In genomic region chr19:38211206-38211605, GRCh38 we compare ENCODE assay signal across 11 cellular contexts. TPM values are rescaled to one million over a fixed set of nuclear protein-coding genes. Genes with fewer than 3 reads are reported as not detected.
DNase-seq lines count a peak whose midpoint lies in the region; ATAC-seq, FAIRE-seq and TF ChIP-seq lines count a peak whose summit lies in the region.
"Had no signal": no experiment of that assay in that cellular context is flagged by ENCODE, and none has a peak within 500 bp of the region (broad histone marks: within the 10 kb centered on the region; RNA-seq: fewer than 3 reads in every experiment).

No MANE protein-coding gene starts in this region.

- peak overlapping the region; percentile 56 for H3K9ac ChIP-seq in iPS-18a (ENCODE audit: low read length)

- H3K4me1 Mint-ChIP-seq in activated B cell treated with CpG ODN at 0.5 μM for 24 hours: peaks cover 32% of the 10 kb centered on the region

- H3K27ac Mint-ChIP-seq in activated B cell treated with CpG ODN at 0.5 μM for 24 hours: no peak overlapping the region

- H3K36me3 ChIP-seq in iPS-18a (ENCODE audit: control insufficient read depth, low read depth, low read length) (no peaks in the 10 kb centered on the region), small intestine (ENCODE audit: control insufficient read depth in 2 of 2, insufficient read depth in 2 of 2, low read length in 2 of 2) (peaks cover 5 to 12% of the 10 kb centered on the region in 2 donors)

- H3K27me3 ChIP-seq in iPS-18a (ENCODE audit: control insufficient read depth, insufficient read depth, low read length) (no peaks in the 10 kb centered on the region), small intestine (ENCODE audit: control insufficient read depth in 2 of 2, insufficient read depth in 2 of 2, low read length in 2 of 2) (peaks cover 0 to 9% of the 10 kb centered on the region in 2 donors)

- H3K9me3 Mint-ChIP-seq in activated B cell treated with CpG ODN at 0.5 μM for 24 hours: no peaks in the 10 kb centered on the region

- H3K27me3 Mint-ChIP-seq in activated B cell treated with CpG ODN at 0.5 μM for 24 hours: peaks cover 29% of the 10 kb centered on the region

- peak overlapping the region; percentile 53 for H3K27ac ChIP-seq in iPS-18a (ENCODE audit: low read length)
- H3K27ac ChIP-seq in small intestine (ENCODE audit: low read depth in 1 of 2, low read length in 1 of 2): no peak overlapping the region

- intact Hi-C loops in activated B cell treated with CpG ODN at 0.5 μM for 24 hours (cut with micrococcal nuclease) (no loop called here), posterior vena cava (cut with DNase I) (loop anchor here in 1 of 2 donors (10.0 kb wide), 1 partner anchor 316 kb away; no protein-coding TSS in a partner anchor)

- POLR2A ChIA-PET in activated B cell treated with CpG ODN at 0.5 μM for 24 hours (lab: Charles Lee): no interaction called here

- TF ChIP-seq CTCF in GM12873 (IDR thresholded peaks at IDR 0.05; ENCODE audit: insufficient read depth, low read depth, low read length, missing control alignments) (peak; percentile 9), activated B cell treated with CpG ODN at 0.5 μM for 24 hours (IDR thresholded peaks at IDR 0.05) (no peak)

- FAIRE-seq in small intestine (lab: Jason Lieb, UNC): no peak

- CTCF ChIA-PET in activated B cell treated with CpG ODN at 0.5 μM for 24 hours (lab: Charles Lee): no interaction called here

- ATAC-seq in activated B cell treated with CpG ODN at 0.5 μM for 24 hours (ENCODE audit: low read depth): peak; percentile 45

- no peak for DNase-seq in activated B cell treated with CpG ODN at 0.5 μM for 24 hours
- DNase-seq in small intestine: peak; percentile 9
- DNase-seq in posterior vena cava (ENCODE audit: low spot score): no peak
- DNase-seq in NCI-H510A (lab: John Stamatoyannopoulos, UW): no peak
- DNase-seq in GOT3 (lab: John Stamatoyannopoulos, UW): no peak
- DNase-seq: activated T-cell treated with anti-CD3 and anti-CD28 coated beads, Interleukin-2, amount 50 U/mL, for 48 hours; cerebellar nuclear complex; stimulated activated CD4-positive, alpha-beta T cell treated with anti-CD3 and anti-CD28 coated beads, Interleukin-4, amount 100 ng/mL, for 24 hours had no signal

- H3K36me3 Mint-ChIP-seq in activated B cell treated with CpG ODN at 0.5 μM for 24 hours (ENCODE audit: low read depth): peaks cover 21% of the 10 kb centered on the region

- H3K4me3 Mint-ChIP-seq in activated B cell treated with CpG ODN at 0.5 μM for 24 hours: no peak overlapping the region

- H3K4me1 ChIP-seq in iPS-18a (ENCODE audit: control insufficient read depth, low read depth, low read length) (peaks cover 11% of the 10 kb centered on the region), small intestine (ENCODE audit: control insufficient read depth in 2 of 2, insufficient read depth in 1 of 2, low read depth in 1 of 2, low read length in 1 of 2) (no peaks in the 10 kb centered on the region)

- H3K4me3 ChIP-seq in iPS-18a (ENCODE audit: low read length) (peak overlapping the region; percentile 74), small intestine (ENCODE audit: low read depth in 1 of 2, low read length in 2 of 2) (no peak overlapping the region)

- H3K9me3 ChIP-seq in iPS-18a (ENCODE audit: control insufficient read depth, low read depth, low read length): no peaks in the 10 kb centered on the region
- H3K9me3 ChIP-seq in small intestine (ENCODE audit: control insufficient read depth, low read depth): no peaks in the 10 kb centered on the region
- H3K9me3 ChIP-seq: transverse colon had no signal

- WGBS in small intestine, 3 donors: 2 to 6% (median 3%) methylated on average over 19 to 29 of the region's 29 CpGs

RNA-seq across cellular contexts. Expression of gene DPF1, which starts 12.8 kb away (rescaled TPM):
- not detected in 2 replicates for total RNA-seq in activated B cell treated with CpG ODN at 0.5 μM for 24 hours
- polyA plus RNA-seq in small intestine: under 1 TPM in 1 of 3 donors, not detected in 2; 0.39 TPM
- total RNA-seq in posterior vena cava: under 1 TPM; 0.14 to 0.65 TPM
- total RNA-seq: transverse colon had no signal

RNA-seq across cellular contexts. Expression of gene PPP1R14A, which starts 45.0 kb away (rescaled TPM):
- total RNA-seq in activated B cell treated with CpG ODN at 0.5 μM for 24 hours (17.2 and 17.4 TPM in 2 replicates), posterior vena cava (100 to 1,000 TPM; 314 to 462 TPM)
- 10 to 100 TPM in 2 of 3 donors, 1 to 10 TPM in 1; 8.7 to 31.8 (median 15.4) TPM for polyA plus RNA-seq in small intestine

RNA-seq across cellular contexts. Expression of gene SPINT2, which starts 53.2 kb away (rescaled TPM):
- total RNA-seq in activated B cell treated with CpG ODN at 0.5 μM for 24 hours: 70.3 and 73.4 TPM in 2 replicates
- 100 to 1,000 TPM; 263 to 434 (median 414) TPM for polyA plus RNA-seq in small intestine
- total RNA-seq in posterior vena cava: 10 to 100 TPM; 25.1 to 39.7 TPM

Comparison
In these comparisons a context has a peak if more than half of its experiments do, and no peak if none do; other contexts are left out.
1. RNA of gene PPP1R14A, which starts 45.0 kb away (total RNA-seq): 314 to 462 TPM in posterior vena cava; 17.2 to 17.4 TPM in activated B cell treated with CpG ODN at 0.5 μM for 24 hours; every median in the first group is over 10 times any median in the second.